ENCODE assay signal across 7 cellular contexts in the genomic region with DNA sequence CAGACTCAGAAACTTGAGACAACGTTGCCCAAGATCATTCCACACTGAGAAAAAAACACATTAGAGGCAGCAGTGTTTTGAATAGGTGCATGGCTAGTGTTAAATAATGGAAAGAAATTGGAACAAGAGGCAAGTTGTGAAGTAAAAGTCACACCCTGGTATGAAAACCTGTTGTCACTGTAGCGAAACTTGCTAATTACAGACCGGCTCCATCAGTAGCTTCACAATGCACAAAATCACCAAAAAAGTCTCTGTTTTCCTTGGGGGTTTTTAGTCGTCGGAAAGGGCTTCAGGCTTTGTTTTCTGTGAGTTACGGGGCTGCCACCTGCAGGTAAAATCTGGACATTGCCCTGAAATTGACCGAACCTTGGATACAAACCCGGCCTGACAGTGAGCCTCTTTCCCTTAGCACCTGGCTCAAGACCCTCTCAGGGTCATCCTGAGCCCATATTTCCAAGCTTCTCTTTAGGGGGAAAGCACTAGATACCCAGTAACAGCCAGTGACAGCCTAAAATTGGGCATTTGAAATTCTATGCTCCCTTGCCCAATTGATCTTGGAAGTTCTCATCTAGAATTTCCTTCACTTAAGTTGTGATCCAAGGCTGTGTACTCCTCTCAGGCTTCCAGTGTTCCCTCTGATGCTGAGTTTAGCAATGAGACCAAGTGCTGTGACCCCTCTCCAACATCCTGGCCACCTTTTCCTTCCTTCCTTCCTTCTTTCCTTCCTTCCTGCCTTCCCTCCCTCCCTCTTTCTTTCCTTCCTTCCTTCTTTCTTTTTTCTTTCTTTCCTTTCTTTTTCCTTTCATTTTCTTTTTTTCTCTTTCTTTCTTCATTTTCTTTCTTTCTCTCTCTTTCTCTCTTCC. TPM values are rescaled to one million over a fixed set of nuclear protein-coding genes. Genes with fewer than 3 reads are reported as not detected.
DNase-seq lines count a peak whose midpoint lies in the region; ATAC-seq, FAIRE-seq and TF ChIP-seq lines count a peak whose summit lies in the region.

No MANE protein-coding gene starts in this region.

- no peak overlapping the region for H3K9ac ChIP-seq in neuronal stem cell (ENCODE audit: low read depth, low read length, poor library complexity)

- peak; percentile 72 for TF ChIP-seq CTCF in GM13976 (IDR thresholded peaks at IDR 0.05; ENCODE audit: borderline replicate concordance, control extremely low read depth, extremely low read depth, insufficient read depth, missing control alignments)
- peak; percentile 79 for TF ChIP-seq CTCF in LNCAP (IDR thresholded peaks at IDR 0.05)
- TF ChIP-seq CTCF in fibroblast of villous mesenchyme (IDR thresholded peaks at IDR 0.05; ENCODE audit: insufficient read depth, low read depth, low read length): peak; percentile 83
- peak; percentile 71 for TF ChIP-seq CTCF in thoracic aorta (IDR thresholded peaks at IDR 0.05)

- H3K36me3 Mint-ChIP-seq in activated T-helper 1 cell treated with anti-CD3 and anti-CD28 coated beads, Interleukin-12 subunit alpha, Interleukin-12 subunit beta, Interleukin-2, Interleukin-4 antibody, amounts not matched to agents 30 ng/mL and 10 ng/mL and 1 ng/mL, durations not matched to agents 14 hours and 24 hours and 36 hours (ENCODE audit: low read depth): no peaks in the 10 kb centered on the region

- H3K27ac Mint-ChIP-seq in activated T-helper 1 cell treated with anti-CD3 and anti-CD28 coated beads, Interleukin-12 subunit alpha, Interleukin-12 subunit beta, Interleukin-2, Interleukin-4 antibody, amounts not matched to agents 30 ng/mL and 10 ng/mL and 1 ng/mL, durations not matched to agents 14 hours and 24 hours and 36 hours: no peak overlapping the region

- ATAC-seq in thoracic aorta (ENCODE audit: insufficient number of reproducible peaks, low FRiP score, low read depth): peak; percentile 42

- WGBS in neuronal stem cell (ENCODE audit: extremely low coverage in 2 of 2, insufficient read length in 2 of 2, insufficient replicate concordance in 1 of 2), 2 donors: no CpG with 5 or more reads among the region's 8 CpGs

- H3K27ac ChIP-seq in neuronal stem cell (replicated peaks; ENCODE audit: low read length) (no peak overlapping the region), thoracic aorta (no peak overlapping the region)

- no peak overlapping the region for H3K4me3 ChIP-seq in fibroblast of villous mesenchyme (ENCODE audit: low read depth, low read length)
- H3K4me3 ChIP-seq in neuronal stem cell (ENCODE audit: low read length in 2 of 2): no peak overlapping the region
- H3K4me3 ChIP-seq in thoracic aorta: peak overlapping the region; percentile 48

- H3K4me1 ChIP-seq in neuronal stem cell (ENCODE audit: control insufficient read depth in 2 of 2, insufficient read depth in 1 of 2, low read depth in 1 of 2, low read length in 2 of 2) (peaks cover 0 to 2% of the 10 kb centered on the region in 2 donors), thoracic aorta (ENCODE audit: control insufficient read depth in 1 of 2, low read depth in 2 of 2) (peaks cover 0 to 18% of the 10 kb centered on the region in 2 donors)

- H3K9me3 ChIP-seq in neuronal stem cell (replicated peaks in 1 of 2; ENCODE audit: control insufficient read depth in 2 of 2, insufficient read depth in 1 of 2, low read depth in 1 of 2, low read length in 2 of 2): no peaks in the 10 kb centered on the region
- no peaks in the 10 kb centered on the region for H3K9me3 ChIP-seq in thoracic aorta

- no peak overlapping the region for H3K18ac ChIP-seq in neuronal stem cell (ENCODE audit: low read length)

- intact Hi-C loops in activated T-helper 1 cell treated with anti-CD3 and anti-CD28 coated beads, Interleukin-12 subunit alpha, Interleukin-12 subunit beta, Interleukin-2, Interleukin-4 antibody, amounts not matched to agents 30 ng/mL and 10 ng/mL and 1 ng/mL, durations not matched to agents 14 hours and 24 hours and 36 hours (cut with micrococcal nuclease): loop anchor here (1.0 to 2.0 kb wide), 6 partner anchors 89 to 451 kb away; a partner anchor contains a TSS

- H3K4me2 ChIP-seq in neuronal stem cell (ENCODE audit: insufficient read depth, low read length, poor library complexity, severe bottlenecking): no peak overlapping the region

- H3K27me3 ChIP-seq in neuronal stem cell (ENCODE audit: control insufficient read depth in 3 of 3, insufficient read depth in 3 of 3, low read depth in 1 of 3, low read length in 3 of 3): peaks cover 0 to 5% (median 0%) of the 10 kb centered on the region in 3 experiments
- no peaks in the 10 kb centered on the region for H3K27me3 ChIP-seq in thoracic aorta (replicated peaks; ENCODE audit: insufficient read depth)

- H3K9me3 Mint-ChIP-seq in activated T-helper 1 cell treated with anti-CD3 and anti-CD28 coated beads, Interleukin-12 subunit alpha, Interleukin-12 subunit beta, Interleukin-2, Interleukin-4 antibody, amounts not matched to agents 30 ng/mL and 10 ng/mL and 1 ng/mL, durations not matched to agents 14 hours and 24 hours and 36 hours: no peaks in the 10 kb centered on the region

- no peak overlapping the region for H3K14ac ChIP-seq in neuronal stem cell (ENCODE audit: low read length)

- no peak overlapping the region for H3K4ac ChIP-seq in neuronal stem cell (ENCODE audit: low read length)

- in situ Hi-C loops in GM13976 (cut with MboI; ENCODE audit: low sequenced_read_pairs, unreplicated experiment): loop anchor here (5.0 kb wide), 1 partner anchor 140 kb away; a partner anchor contains a TSS

- H3K79me1 ChIP-seq in neuronal stem cell (ENCODE audit: low read depth, low read length): no peaks in the 10 kb centered on the region

- peak overlapping the region; percentile 76 for H2AFZ ChIP-seq in neuronal stem cell (ENCODE audit: low read length)

- H3K36me3 ChIP-seq in neuronal stem cell (replicated peaks in 1 of 2; ENCODE audit: control insufficient read depth in 2 of 2, insufficient read depth in 2 of 2, low read length in 2 of 2): no peaks in the 10 kb centered on the region
- no peaks in the 10 kb centered on the region for H3K36me3 ChIP-seq in thoracic aorta

- no peak overlapping the region for H2BK5ac ChIP-seq in neuronal stem cell (ENCODE audit: low read length)

- peaks cover 29% of the 10 kb centered on the region for H3K4me1 Mint-ChIP-seq in activated T-helper 1 cell treated with anti-CD3 and anti-CD28 coated beads, Interleukin-12 subunit alpha, Interleukin-12 subunit beta, Interleukin-2, Interleukin-4 antibody, amounts not matched to agents 30 ng/mL and 10 ng/mL and 1 ng/mL, durations not matched to agents 14 hours and 24 hours and 36 hours (ENCODE audit: low read depth)

- no peak for FAIRE-seq in RCC 7860 (lab: Jason Lieb, UNC)

- H2AK5ac ChIP-seq in neuronal stem cell (ENCODE audit: low read depth, low read length): no peak overlapping the region

- H2BK12ac ChIP-seq in neuronal stem cell (ENCODE audit: low read length): no peak overlapping the region

- H3K23ac ChIP-seq in neuronal stem cell (ENCODE audit: low read depth, low read length, poor library complexity): no peak overlapping the region

- no peak overlapping the region for H2BK120ac ChIP-seq in neuronal stem cell (ENCODE audit: low read depth, low read length)

- H3K27me3 Mint-ChIP-seq in activated T-helper 1 cell treated with anti-CD3 and anti-CD28 coated beads, Interleukin-12 subunit alpha, Interleukin-12 subunit beta, Interleukin-2, Interleukin-4 antibody, amounts not matched to agents 30 ng/mL and 10 ng/mL and 1 ng/mL, durations not matched to agents 14 hours and 24 hours and 36 hours (ENCODE audit: insufficient read depth): peaks cover 10% of the 10 kb centered on the region

- no peak overlapping the region for H2BK15ac ChIP-seq in neuronal stem cell (ENCODE audit: low read length)

- no peak overlapping the region for H4K91ac ChIP-seq in neuronal stem cell (ENCODE audit: low read depth, low read length, poor library complexity)

- H3K4me3 Mint-ChIP-seq in activated T-helper 1 cell treated with anti-CD3 and anti-CD28 coated beads, Interleukin-12 subunit alpha, Interleukin-12 subunit beta, Interleukin-2, Interleukin-4 antibody, amounts not matched to agents 30 ng/mL and 10 ng/mL and 1 ng/mL, durations not matched to agents 14 hours and 24 hours and 36 hours: no peak overlapping the region

- DNase-seq in GM13976 (ENCODE audit: low spot score) (peak; percentile 79), RCC 7860 (ENCODE audit: low spot score) (peak; percentile 58), fibroblast of villous mesenchyme (ENCODE audit: low read depth) (peak; percentile 76), neuronal stem cell (ENCODE audit: low spot score) (peak; percentile 86), thoracic aorta (ENCODE audit: low spot score) (no peak)
- peak; percentile 69 for DNase-seq in activated T-helper 1 cell treated with anti-CD3 and anti-CD28 coated beads, Interleukin-12 subunit alpha, Interleukin-12 subunit beta, Interleukin-2, Interleukin-4 antibody, amounts not matched to agents 30 ng/mL and 10 ng/mL and 1 ng/mL, durations not matched to agents 14 hours and 24 hours and 36 hours (ENCODE audit: low spot score)

- H4K8ac ChIP-seq in neuronal stem cell (ENCODE audit: low read depth, low read length): no peak overlapping the region

RNA-seq across cellular contexts. Expression of a gene that starts 7.2 kb away (rescaled TPM):
- 172 and 183 TPM in 2 replicates for total RNA-seq in activated T-helper 1 cell treated with anti-CD3 and anti-CD28 coated beads, Interleukin-12 subunit alpha, Interleukin-12 subunit beta, Interleukin-2, Interleukin-4 antibody, amounts not matched to agents 30 ng/mL and 10 ng/mL and 1 ng/mL, durations not matched to agents 14 hours and 24 hours and 36 hours
- 78.0 and 98.0 TPM in 2 replicates for total RNA-seq in fibroblast of villous mesenchyme
- 72.0 TPM for polyA plus RNA-seq in neuronal stem cell (2013, experiment 1 of 2)
- 76.5 TPM for polyA plus RNA-seq in neuronal stem cell (2013, experiment 2 of 2)
- total RNA-seq in thoracic aorta: 100 to 1,000 TPM; 120 to 144 TPM

RNA-seq across cellular contexts. Expression of a gene that starts 43.7 kb away (rescaled TPM):
- 67.0 and 70.4 TPM in 2 replicates for total RNA-seq in activated T-helper 1 cell treated with anti-CD3 and anti-CD28 coated beads, Interleukin-12 subunit alpha, Interleukin-12 subunit beta, Interleukin-2, Interleukin-4 antibody, amounts not matched to agents 30 ng/mL and 10 ng/mL and 1 ng/mL, durations not matched to agents 14 hours and 24 hours and 36 hours
- total RNA-seq in fibroblast of villous mesenchyme (28.5 and 31.2 TPM in 2 replicates), thoracic aorta (10 to 100 TPM; 57.1 to 83.4 TPM)
- polyA plus RNA-seq in neuronal stem cell (2013, experiment 1 of 2): 63.4 TPM
- 59.4 TPM for polyA plus RNA-seq in neuronal stem cell (2013, experiment 2 of 2)
